In the genomic region with DNA sequence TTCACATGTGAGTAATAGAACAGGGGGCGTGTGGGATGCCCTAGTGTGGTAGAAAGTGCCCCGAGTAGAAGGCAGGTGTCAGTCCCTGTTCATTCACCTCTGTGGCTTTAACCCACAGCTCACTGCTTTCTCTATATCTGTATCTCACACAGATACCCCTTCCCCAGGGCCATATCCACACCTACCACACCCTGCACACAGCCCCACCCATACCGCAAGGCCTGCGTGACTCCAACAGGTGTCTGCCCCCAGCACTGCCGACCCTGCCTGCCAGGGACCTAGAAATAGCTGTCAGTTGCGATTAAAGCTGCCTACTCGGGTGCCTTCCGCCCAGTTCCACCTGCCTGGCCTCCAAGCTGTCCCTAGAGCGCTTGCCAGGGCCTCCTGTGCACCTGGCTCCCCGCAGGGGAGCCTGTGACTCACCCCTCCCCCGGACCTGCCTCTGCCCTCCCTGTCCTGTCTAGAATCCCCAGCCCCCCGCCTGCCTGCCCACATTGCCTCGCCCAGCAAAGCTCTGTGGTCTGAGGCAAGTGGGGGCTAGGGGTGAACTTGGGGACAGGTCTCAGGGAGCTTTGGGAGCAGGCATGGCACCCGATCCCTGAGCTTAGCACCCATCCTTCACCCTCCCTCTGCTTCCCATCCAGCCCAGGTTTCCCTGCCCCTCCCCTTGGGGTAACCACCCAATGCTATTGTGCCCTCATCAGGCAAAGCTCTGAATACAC, we compare ENCODE assay signal across 8 cellular contexts. TPM values are rescaled to one million over a fixed set of nuclear protein-coding genes. Genes with fewer than 3 reads are reported as not detected.
DNase-seq lines count a peak whose midpoint lies in the region; FAIRE-seq and TF ChIP-seq lines count a peak whose summit lies in the region.

No MANE protein-coding gene starts in this region.

- intact Hi-C loops in lower leg skin (cut with DNase I; ENCODE audit: low total_unique reads): no loop called here

- peak; percentile 46 for DNase-seq in stimulated activated CD4-positive, alpha-beta T cell treated with anti-CD3 and anti-CD28 coated beads, Interleukin-1b, Interleukin-23, amount 100 ng/mL, for 48 hours
- no peak for DNase-seq in stimulated activated CD4-positive, alpha-beta T cell treated with anti-CD3 and anti-CD28 coated beads, Interleukin-15, amount 100 ng/mL, for 24 hours
- DNase-seq in endodermal cell: peak; percentile 80
- peak; percentile 72 for DNase-seq in urothelium cell line (ENCODE audit: low spot score)
- no peak for DNase-seq in NOMO-1 (lab: John Stamatoyannopoulos, UW; ENCODE audit: unreplicated experiment in 2 of 2)
- DNase-seq in SIG-M5 (lab: John Stamatoyannopoulos, UW): no peak
- DNase-seq in lower leg skin (ENCODE audit: low spot score in 2 of 2): no peak

- H3K36me3 ChIP-seq in OCI-LY1 (ENCODE audit: insufficient read depth, low read length) (peaks cover 56% of the 10 kb centered on the region), endodermal cell (ENCODE audit: control insufficient read depth, insufficient read depth, low read length) (peaks cover 55% of the 10 kb centered on the region)

- H3K4me3 ChIP-seq in OCI-LY1 (ENCODE audit: low read depth, low read length, poor library complexity, severe bottlenecking) (no peak overlapping the region), endodermal cell (ENCODE audit: low read length) (no peak overlapping the region), lower leg skin (ENCODE audit: low read depth, poor library complexity, severe bottlenecking) (no peak overlapping the region)

- no peak overlapping the region for H3K4me3 Mint-ChIP-seq in endodermal cell

- peak; percentile 23; the same call in 1 of the 2 replicates for TF ChIP-seq CTCF in OCI-LY1 (IDR thresholded peaks at IDR 0.05; ENCODE audit: low read length)
- TF ChIP-seq CTCF in endodermal cell (conservative IDR thresholded peaks at IDR 0.05): no peak
- TF ChIP-seq CTCF in lower leg skin (IDR thresholded peaks at IDR 0.05): no peak

- peak overlapping the region; percentile 1; the same call in 1 of the 2 replicates for H3K4me2 ChIP-seq in OCI-LY1 (ENCODE audit: low read length)

- no peaks in the 10 kb centered on the region for H4K20me1 ChIP-seq in OCI-LY1 (ENCODE audit: insufficient read depth, low read length)

- no peak overlapping the region for H2AFZ ChIP-seq in OCI-LY1 (ENCODE audit: low read length)

- H3K36me3 Mint-ChIP-seq in endodermal cell (ENCODE audit: low read depth): peaks cover 42% of the 10 kb centered on the region

- H3K9me3 ChIP-seq in OCI-LY1 (ENCODE audit: low read length) (no peaks in the 10 kb centered on the region), endodermal cell (ENCODE audit: control insufficient read depth, low read length) (no peaks in the 10 kb centered on the region)

- H3F3A ChIP-seq in OCI-LY1 (ENCODE audit: insufficient read depth, low read length): peaks cover 9% of the 10 kb centered on the region; the same call in 1 of the 2 replicates

- H3K4me1 Mint-ChIP-seq in endodermal cell: peaks cover 37% of the 10 kb centered on the region

- H3K9ac ChIP-seq in OCI-LY1 (ENCODE audit: low read length) (peak overlapping the region; percentile 21; the same call in 1 of the 2 replicates), endodermal cell (ENCODE audit: extremely low read depth, low read length, poor library complexity, severe bottlenecking) (no peak overlapping the region)

- H3K4me1 ChIP-seq in OCI-LY1 (ENCODE audit: insufficient read depth, low read length, severe bottlenecking) (peaks cover 28% of the 10 kb centered on the region), endodermal cell (ENCODE audit: control insufficient read depth, insufficient read depth, low read length) (peaks cover 9% of the 10 kb centered on the region)

- H3K27me3 ChIP-seq in OCI-LY1 (ENCODE audit: insufficient read depth, low read length): no peaks in the 10 kb centered on the region
- H3K27me3 ChIP-seq in endodermal cell (ENCODE audit: control insufficient read depth, insufficient read depth, low read length, poor library complexity, severe bottlenecking): no peaks in the 10 kb centered on the region

- TF ChIP-seq POLR2A in lower leg skin (IDR thresholded peaks at IDR 0.05): no peak

- peak overlapping the region; percentile 77 for H3K27ac Mint-ChIP-seq in endodermal cell

- H3K27me3 Mint-ChIP-seq in endodermal cell (ENCODE audit: insufficient read depth): no peaks in the 10 kb centered on the region

- H3K79me2 ChIP-seq in OCI-LY1 (ENCODE audit: insufficient read depth, low read length): no peaks in the 10 kb centered on the region

- FAIRE-seq in urothelium cell line (lab: Jason Lieb, UNC): no peak

- 78 to 81% methylated on average over 4 to 14 of the region's 14 CpGs for WGBS in endodermal cell (ENCODE audit: insufficient coverage in 1 of 2, insufficient read length in 1 of 2), 2 experiments
- 59 to 62% methylated on average over 14 of the region's 14 CpGs for WGBS in lower leg skin, 2 donors

- H3K9me3 Mint-ChIP-seq in endodermal cell: no peaks in the 10 kb centered on the region

- H3K9me2 ChIP-seq in OCI-LY1 (ENCODE audit: low read depth, low read length): no peaks in the 10 kb centered on the region

- peak overlapping the region; percentile 79 for H3K27ac ChIP-seq in OCI-LY1 (ENCODE audit: low read depth, low read length, poor library complexity, severe bottlenecking)
- no peak overlapping the region for H3K27ac ChIP-seq in endodermal cell (ENCODE audit: low read depth, low read length)

RNA-seq across cellular contexts. Expression of gene ID1, which starts 38.3 kb away (rescaled TPM):
- total RNA-seq in endodermal cell (100 to 1,000 TPM; 380 to 447 TPM), lower leg skin (100 to 1,000 TPM; 237 to 353 (median 301) TPM)
- polyA plus RNA-seq in endodermal cell (2013, experiment 1 of 2): 223 TPM
- polyA plus RNA-seq in endodermal cell (2013, experiment 2 of 2): 194 TPM

RNA-seq across cellular contexts. Expression of gene HM13, which starts 52.6 kb away (rescaled TPM):
- total RNA-seq in endodermal cell (100 to 1,000 TPM; 120 to 206 TPM), lower leg skin (10 to 100 TPM; 35.0 to 51.9 (median 44.2) TPM)
- polyA plus RNA-seq in endodermal cell (2013, experiment 1 of 2): 85.1 TPM
- polyA plus RNA-seq in endodermal cell (2013, experiment 2 of 2): 81.4 TPM

Comparison
In these comparisons a context has a peak if more than half of its experiments do, and no peak if none do; other contexts are left out.
1. DNase-seq: peak in stimulated activated CD4-positive, alpha-beta T cell treated with anti-CD3 and anti-CD28 coated beads, Interleukin-1b, Interleukin-23, amount 100 ng/mL, for 48 hours (single experiment), endodermal cell (single experiment) and urothelium cell line (single experiment); none in stimulated activated CD4-positive, alpha-beta T cell treated with anti-CD3 and anti-CD28 coated beads, Interleukin-15, amount 100 ng/mL, for 24 hours (single experiment), NOMO-1 (0 of 2), SIG-M5 (single experiment) and lower leg skin (0 of 2).